ENCODE assay signal across 19 cellular contexts in genomic region chr5:83972236-83972635, GRCh38.
A peak's percentile ranks its signal among the peaks of the same experiment; 100 is the strongest.
DNase-seq lines count a peak whose midpoint lies in the region; ATAC-seq and TF ChIP-seq lines count a peak whose summit lies in the region.
"Had no signal": no experiment of that assay in that cellular context is flagged by ENCODE, and none has a peak within 500 bp of the region (broad histone marks: within the 10 kb centered on the region; RNA-seq: fewer than 3 reads in every experiment).

No MANE protein-coding gene starts in this region.

- intact Hi-C loops in IMR-90 (cut with micrococcal nuclease): no loop called here
- intact Hi-C loops in upper lobe of right lung (cut with DNase I): no loop called here

- H4K91ac ChIP-seq in IMR-90 (ENCODE audit: insufficient read depth, low read depth, low read length): peak overlapping the region; percentile 61

- TF ChIP-seq CTCF in IMR-90 (conservative IDR thresholded peaks at IDR 0.05; ENCODE audit: low read depth, low read length): no peak
- TF ChIP-seq CTCF in foreskin keratinocyte (conservative IDR thresholded peaks at IDR 0.05): no peak
- no peak for TF ChIP-seq CTCF in upper lobe of right lung (IDR thresholded peaks at IDR 0.05)

- H2AK5ac ChIP-seq in IMR-90 (ENCODE audit: low read depth, low read length): 0 out of 2 replicates have a peak overlapping the region, but pooled peaks have one; percentile 7

- H3K9ac ChIP-seq in IMR-90 (ENCODE audit: low read depth, low read length): no peak overlapping the region

- in situ Hi-C loops in IMR-90 (cut with MboI; ENCODE audit: low sequenced_read_pairs): no loop called here

- H3K27ac ChIP-seq in IMR-90 (ENCODE audit: insufficient read depth, low read length) (no peak overlapping the region), foreskin keratinocyte (no peak overlapping the region), upper lobe of right lung (no peak overlapping the region)
- H3K27ac ChIP-seq: adrenal gland, prostate gland had no signal

- H3K56ac ChIP-seq in IMR-90 (ENCODE audit: extremely low read depth, insufficient read depth, low read length): no peak overlapping the region; the same call in 1 of the 2 replicates

- no peak overlapping the region for H3K4me2 ChIP-seq in IMR-90 (ENCODE audit: low read depth, low read length)

- peak overlapping the region; percentile 50 for H2BK20ac ChIP-seq in IMR-90 (ENCODE audit: low read depth, low read length)

- CTCF ChIA-PET in IMR-90 (lab: Yijun Ruan, JAX): no interaction called here

- no peak overlapping the region for H2AK9ac ChIP-seq in IMR-90 (replicated peaks; ENCODE audit: low read depth, low read length, poor library complexity)

- H3K9me1 ChIP-seq in IMR-90 (ENCODE audit: insufficient read depth, low read length): peaks cover 6% of the 10 kb centered on the region

- BruUV-seq in IMR-90 (replicated peaks; lab: Mats Ljungman, UMichigan): no TSS peak

- H3K27me3 ChIP-seq in IMR-90 (ENCODE audit: control insufficient read depth, insufficient read depth, low read length): no peaks in the 10 kb centered on the region
- no peaks in the 10 kb centered on the region for H3K27me3 ChIP-seq in foreskin keratinocyte
- H3K27me3 ChIP-seq in upper lobe of right lung: no peaks in the 10 kb centered on the region
- H3K27me3 ChIP-seq: adrenal gland had no signal

- H2AFZ ChIP-seq in IMR-90 (replicated peaks; ENCODE audit: low read length, poor library complexity): peak overlapping the region; percentile 76

- no peak overlapping the region for H4K5ac ChIP-seq in IMR-90 (ENCODE audit: low read depth, low read length)

- H3K4me1 ChIP-seq in IMR-90 (ENCODE audit: control insufficient read depth, insufficient read depth, low read length) (peaks cover 4% of the 10 kb centered on the region), foreskin keratinocyte (peaks cover 3% of the 10 kb centered on the region), upper lobe of right lung (no peaks in the 10 kb centered on the region)
- H3K4me1 ChIP-seq: adrenal gland, Caco-2, prostate gland had no signal

- H3K9me3 ChIP-seq in IMR-90 (ENCODE audit: control insufficient read depth, insufficient read depth, low read length): no peaks in the 10 kb centered on the region
- H3K9me3 ChIP-seq in upper lobe of right lung: no peaks in the 10 kb centered on the region
- H3K9me3 ChIP-seq: adrenal gland, Caco-2, prostate gland had no signal

- TF ChIP-seq RAD21 in IMR-90 (IDR thresholded peaks at IDR 0.05; ENCODE audit: low read length): no peak

- H3K79me1 ChIP-seq in IMR-90 (ENCODE audit: low read depth in 1 of 2, low read length in 2 of 2): peaks cover 0 to 5% of the 10 kb centered on the region in 2 experiments; a peak in 2 of 4 replicates

- H3K18ac ChIP-seq in IMR-90 (ENCODE audit: low read depth, low read length): no peak overlapping the region

- peak overlapping the region in 1 of 2 experiments; percentile 60; a peak in 2 of 4 replicates for H4K8ac ChIP-seq in IMR-90 (ENCODE audit: low read depth in 2 of 2, low read length in 2 of 2)

- H3K23ac ChIP-seq in IMR-90 (ENCODE audit: low read depth, low read length): peak overlapping the region; percentile 28; the same call in 1 of the 2 replicates

- dilution Hi-C loops in IMR-90 (cut with HindIII; ENCODE audit: low sequenced_read_pairs, unreplicated experiment): no loop called here

- H3K4ac ChIP-seq in IMR-90 (ENCODE audit: low read depth, low read length): peak overlapping the region; percentile 72

- DNase-seq in A172 (ENCODE audit: low spot score): peak; percentile 56
- DNase-seq in IMR-90: peak; percentile 58
- peak; percentile 47 for DNase-seq in amniotic epithelial cell (ENCODE audit: low read depth)
- peak; percentile 14 to 50 for DNase-seq in foreskin keratinocyte
- DNase-seq in activated CD4-positive, alpha-beta T cell treated with anti-CD3 and anti-CD28 coated beads, Interleukin-2, amount 50 U/mL, for 4 hours: no peak
- DNase-seq in upper lobe of right lung: no peak
- DNase-seq in DMS53 treated with DMSO at 0.1 percent for 48 hours (lab: John Stamatoyannopoulos, UW; ENCODE audit: unreplicated experiment): no peak
- no peak for DNase-seq in NCI-H2029 treated with DMSO at 0.1 percent for 48 hours (lab: John Stamatoyannopoulos, UW)
- DNase-seq: activated CD4-positive, alpha-beta T cell treated with anti-CD3 and anti-CD28 coated beads for 4 hours; activated effector memory CD4-positive, alpha-beta T cell treated with anti-CD3 and anti-CD28 coated beads, Interleukin-2, amount 50 U/mL, for 16 hours; adrenal gland; Caco-2; GDM1; left colon; MV-4-11; NCI-H1930; NCI-H446; RPMI8226 had no signal

- H4K20me1 ChIP-seq in IMR-90 (ENCODE audit: insufficient read depth, low read length): no peaks in the 10 kb centered on the region

- ATAC-seq in IMR-90 (ENCODE audit: low read depth) (peak; percentile 33), foreskin keratinocyte (peak; percentile 84), upper lobe of right lung (no peak)
- ATAC-seq: left colon had no signal

- no peak for TF ChIP-seq POLR2A in IMR-90 (IDR thresholded peaks at IDR 0.05; ENCODE audit: low read depth, low read length)

- H3K14ac ChIP-seq in IMR-90 (replicated peaks; ENCODE audit: low read depth, low read length): peak overlapping the region; percentile 64

- no peak overlapping the region for H3K4me3 ChIP-seq in IMR-90 (ENCODE audit: insufficient read depth, low read depth, low read length)
- H3K4me3 ChIP-seq in upper lobe of right lung: no peak overlapping the region
- H3K4me3 ChIP-seq: adrenal gland, prostate gland had no signal

- POLR2A ChIA-PET in IMR-90 (lab: Charles Lee; ENCODE audit: unreplicated experiment): no interaction called here

- peak overlapping the region; percentile 74 for H2BK120ac ChIP-seq in IMR-90 (ENCODE audit: low read depth, low read length)

- no peaks in the 10 kb centered on the region for H3K36me3 ChIP-seq in IMR-90 (ENCODE audit: control insufficient read depth, insufficient read depth, low read length)
- H3K36me3 ChIP-seq in upper lobe of right lung: no peaks in the 10 kb centered on the region
- H3K36me3 ChIP-seq: adrenal gland, prostate gland had no signal

- H2BK5ac ChIP-seq in IMR-90 (ENCODE audit: low read depth, low read length, poor library complexity, severe bottlenecking): peak overlapping the region; percentile 17

- H2BK15ac ChIP-seq in IMR-90 (ENCODE audit: low read depth, low read length): peak overlapping the region; percentile 70; the same call in 1 of the 3 replicates

TF ChIP-seq in IMR-90, 13 proteins besides CTCF, POLR2A, EP300 and RAD21:
- TF ChIP-seq FOS (IDR thresholded peaks at IDR 0.05; ENCODE audit: low read depth, low read length) (no peak), CHD1 (IDR thresholded peaks at IDR 0.05; ENCODE audit: low read depth, low read length) (no peak), BHLHE40 (IDR thresholded peaks at IDR 0.05; ENCODE audit: low read depth, low read length) (no peak), CEBPB (IDR thresholded peaks at IDR 0.05; ENCODE audit: low read depth, low read length) (no peak), RCOR1 (IDR thresholded peaks at IDR 0.05; ENCODE audit: insufficient replicate concordance, low read length) (no peak), MAZ (IDR thresholded peaks at IDR 0.05; ENCODE audit: borderline replicate concordance, low read depth, low read length) (no peak), ELK1 (IDR thresholded peaks at IDR 0.05; ENCODE audit: borderline replicate concordance, low read depth, low read length) (no peak), RFX5 (IDR thresholded peaks at IDR 0.05; ENCODE audit: low read depth, low read length) (no peak), MAFK (IDR thresholded peaks at IDR 0.05; ENCODE audit: low read depth, low read length) (no peak), NFE2L2 (IDR thresholded peaks at IDR 0.05; ENCODE audit: low read depth, low read length) (no peak), SMC3 (IDR thresholded peaks at IDR 0.05; ENCODE audit: low read depth, low read length) (no peak)

Comparison
In these comparisons a context has a peak if more than half of its experiments do, and no peak if none do; other contexts are left out.
1. DNase-seq: peak in A172 (single experiment), IMR-90 (single experiment), amniotic epithelial cell (single experiment) and foreskin keratinocyte (2 of 2); none in activated CD4-positive, alpha-beta T cell treated with anti-CD3 and anti-CD28 coated beads, Interleukin-2, amount 50 U/mL, for 4 hours (0 of 2), upper lobe of right lung (single experiment), DMS53 treated with DMSO at 0.1 percent for 48 hours (single experiment) and NCI-H2029 treated with DMSO at 0.1 percent for 48 hours (single experiment).